Comparison of ENCODE assay signal across 1 cellular context in the genomic region with DNA sequence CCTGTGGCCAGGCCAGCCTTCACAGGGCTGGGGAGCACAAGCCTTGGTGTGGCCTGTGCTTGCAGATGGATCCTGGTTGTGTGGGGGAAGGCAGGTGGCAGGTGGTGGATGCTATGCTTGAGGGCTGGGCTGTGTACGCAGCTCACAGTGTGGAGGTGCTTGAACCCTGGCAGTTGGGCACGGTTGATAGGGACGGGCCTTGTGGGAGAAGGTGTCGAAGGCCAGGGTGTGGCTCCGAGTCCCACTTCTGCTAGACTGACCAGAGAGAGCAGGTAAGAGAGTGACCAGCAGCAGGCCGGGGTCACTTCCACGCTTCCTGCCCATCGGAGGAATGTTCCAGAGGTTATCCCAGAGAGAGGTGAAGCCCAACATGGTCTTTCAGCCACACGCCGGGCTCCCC.
TF ChIP-seq lines count a peak whose summit lies in the region.

No MANE protein-coding gene starts in this region.

TF ChIP-seq in H1, 55 proteins besides CTCF, POLR2A, EP300 and RAD21:
- TF ChIP-seq CBX5 (IDR thresholded peaks at IDR 0.05; ENCODE audit: low read depth, low read length) = no peak
